In the genomic region with DNA sequence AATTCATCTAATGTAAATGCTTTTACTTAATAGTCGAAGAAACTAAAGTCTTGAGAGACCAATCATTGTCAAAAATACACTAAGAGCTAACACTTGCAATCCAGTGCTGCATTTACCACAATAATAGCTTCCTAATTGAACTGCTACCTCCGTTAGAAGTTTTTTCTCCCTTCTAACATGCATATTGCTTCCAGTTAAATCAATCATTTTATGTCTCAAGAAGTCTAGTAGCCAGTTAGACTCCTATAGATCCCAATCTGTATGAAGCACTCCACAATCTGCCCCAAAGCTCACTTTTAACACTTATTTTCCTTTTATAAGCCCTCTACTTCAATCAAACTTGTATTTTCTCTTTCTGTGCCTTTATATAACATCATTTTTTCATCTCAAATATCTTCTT, we compare ENCODE assay signal across 2 cellular contexts.
TF ChIP-seq lines count a peak whose summit lies in the region.

No MANE protein-coding gene starts in this region.

TF ChIP-seq in GM23338, 12 proteins besides CTCF, POLR2A, EP300 and RAD21:
- TF ChIP-seq, protein P1, sequence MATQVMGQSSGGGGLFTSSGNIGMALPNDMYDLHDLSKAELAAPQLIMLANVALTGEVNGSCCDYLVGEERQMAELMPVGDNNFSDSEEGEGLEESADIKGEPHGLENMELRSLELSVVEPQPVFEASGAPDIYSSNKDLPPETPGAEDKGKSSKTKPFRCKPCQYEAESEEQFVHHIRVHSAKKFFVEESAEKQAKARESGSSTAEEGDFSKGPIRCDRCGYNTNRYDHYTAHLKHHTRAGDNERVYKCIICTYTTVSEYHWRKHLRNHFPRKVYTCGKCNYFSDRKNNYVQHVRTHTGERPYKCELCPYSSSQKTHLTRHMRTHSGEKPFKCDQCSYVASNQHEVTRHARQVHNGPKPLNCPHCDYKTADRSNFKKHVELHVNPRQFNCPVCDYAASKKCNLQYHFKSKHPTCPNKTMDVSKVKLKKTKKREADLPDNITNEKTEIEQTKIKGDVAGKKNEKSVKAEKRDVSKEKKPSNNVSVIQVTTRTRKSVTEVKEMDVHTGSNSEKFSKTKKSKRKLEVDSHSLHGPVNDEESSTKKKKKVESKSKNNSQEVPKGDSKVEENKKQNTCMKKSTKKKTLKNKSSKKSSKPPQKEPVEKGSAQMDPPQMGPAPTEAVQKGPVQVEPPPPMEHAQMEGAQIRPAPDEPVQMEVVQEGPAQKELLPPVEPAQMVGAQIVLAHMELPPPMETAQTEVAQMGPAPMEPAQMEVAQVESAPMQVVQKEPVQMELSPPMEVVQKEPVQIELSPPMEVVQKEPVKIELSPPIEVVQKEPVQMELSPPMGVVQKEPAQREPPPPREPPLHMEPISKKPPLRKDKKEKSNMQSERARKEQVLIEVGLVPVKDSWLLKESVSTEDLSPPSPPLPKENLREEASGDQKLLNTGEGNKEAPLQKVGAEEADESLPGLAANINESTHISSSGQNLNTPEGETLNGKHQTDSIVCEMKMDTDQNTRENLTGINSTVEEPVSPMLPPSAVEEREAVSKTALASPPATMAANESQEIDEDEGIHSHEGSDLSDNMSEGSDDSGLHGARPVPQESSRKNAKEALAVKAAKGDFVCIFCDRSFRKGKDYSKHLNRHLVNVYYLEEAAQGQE (IDR thresholded peaks at IDR 0.05; ENCODE audit: unreplicated experiment) = no peak
- TF ChIP-seq POLR2AphosphoS5 (IDR thresholded peaks at IDR 0.05; ENCODE audit: low read depth) (peak; percentile 37; the same call in 1 of the 2 replicates), ZNF114 (CRISPR knock-in tag; IDR thresholded peaks at IDR 0.05) (no peak), ZNF462 (CRISPR knock-in tag; IDR thresholded peaks at IDR 0.05) (0 out of 2 replicates have a peak, but pooled peaks have one; percentile 22), NANOG (IDR thresholded peaks at IDR 0.05; ENCODE audit: borderline replicate concordance) (no peak), EZH2phosphoT487 (IDR thresholded peaks at IDR 0.05; ENCODE audit: unreplicated experiment) (no peak)

TF ChIP-seq in WTC11, 78 proteins besides CTCF, POLR2A, EP300 and RAD21 (continued from another document):
- TF ChIP-seq ZNF532 (CRISPR knock-in tag; IDR thresholded peaks at IDR 0.05; ENCODE audit: borderline replicate concordance) = 0 out of 2 replicates have a peak, but pooled peaks have one; percentile 90
- TF ChIP-seq ZNF219 (CRISPR knock-in tag; IDR thresholded peaks at IDR 0.05; ENCODE audit: borderline replicate concordance) = no peak
- TF ChIP-seq, protein P2, sequence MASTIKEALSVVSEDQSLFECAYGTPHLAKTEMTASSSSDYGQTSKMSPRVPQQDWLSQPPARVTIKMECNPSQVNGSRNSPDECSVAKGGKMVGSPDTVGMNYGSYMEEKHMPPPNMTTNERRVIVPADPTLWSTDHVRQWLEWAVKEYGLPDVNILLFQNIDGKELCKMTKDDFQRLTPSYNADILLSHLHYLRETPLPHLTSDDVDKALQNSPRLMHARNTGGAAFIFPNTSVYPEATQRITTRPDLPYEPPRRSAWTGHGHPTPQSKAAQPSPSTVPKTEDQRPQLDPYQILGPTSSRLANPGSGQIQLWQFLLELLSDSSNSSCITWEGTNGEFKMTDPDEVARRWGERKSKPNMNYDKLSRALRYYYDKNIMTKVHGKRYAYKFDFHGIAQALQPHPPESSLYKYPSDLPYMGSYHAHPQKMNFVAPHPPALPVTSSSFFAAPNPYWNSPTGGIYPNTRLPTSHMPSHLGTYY (CRISPR knock-in tag; IDR thresholded peaks at IDR 0.05) = peak; percentile 84; the same call in 1 of the 2 replicates
- TF ChIP-seq TP53 (CRISPR knock-in tag; IDR thresholded peaks at IDR 0.05) = no peak
- TF ChIP-seq, protein P3, sequence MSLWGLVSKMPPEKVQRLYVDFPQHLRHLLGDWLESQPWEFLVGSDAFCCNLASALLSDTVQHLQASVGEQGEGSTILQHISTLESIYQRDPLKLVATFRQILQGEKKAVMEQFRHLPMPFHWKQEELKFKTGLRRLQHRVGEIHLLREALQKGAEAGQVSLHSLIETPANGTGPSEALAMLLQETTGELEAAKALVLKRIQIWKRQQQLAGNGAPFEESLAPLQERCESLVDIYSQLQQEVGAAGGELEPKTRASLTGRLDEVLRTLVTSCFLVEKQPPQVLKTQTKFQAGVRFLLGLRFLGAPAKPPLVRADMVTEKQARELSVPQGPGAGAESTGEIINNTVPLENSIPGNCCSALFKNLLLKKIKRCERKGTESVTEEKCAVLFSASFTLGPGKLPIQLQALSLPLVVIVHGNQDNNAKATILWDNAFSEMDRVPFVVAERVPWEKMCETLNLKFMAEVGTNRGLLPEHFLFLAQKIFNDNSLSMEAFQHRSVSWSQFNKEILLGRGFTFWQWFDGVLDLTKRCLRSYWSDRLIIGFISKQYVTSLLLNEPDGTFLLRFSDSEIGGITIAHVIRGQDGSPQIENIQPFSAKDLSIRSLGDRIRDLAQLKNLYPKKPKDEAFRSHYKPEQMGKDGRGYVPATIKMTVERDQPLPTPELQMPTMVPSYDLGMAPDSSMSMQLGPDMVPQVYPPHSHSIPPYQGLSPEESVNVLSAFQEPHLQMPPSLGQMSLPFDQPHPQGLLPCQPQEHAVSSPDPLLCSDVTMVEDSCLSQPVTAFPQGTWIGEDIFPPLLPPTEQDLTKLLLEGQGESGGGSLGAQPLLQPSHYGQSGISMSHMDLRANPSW (CRISPR knock-in tag; conservative IDR thresholded peaks at IDR 0.05; ENCODE audit: low read depth) = no peak
- TF ChIP-seq, protein P4, sequence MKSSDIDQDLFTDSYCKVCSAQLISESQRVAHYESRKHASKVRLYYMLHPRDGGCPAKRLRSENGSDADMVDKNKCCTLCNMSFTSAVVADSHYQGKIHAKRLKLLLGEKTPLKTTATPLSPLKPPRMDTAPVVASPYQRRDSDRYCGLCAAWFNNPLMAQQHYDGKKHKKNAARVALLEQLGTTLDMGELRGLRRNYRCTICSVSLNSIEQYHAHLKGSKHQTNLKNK (CRISPR knock-in tag; IDR thresholded peaks at IDR 0.05) = peak; percentile 59; the same call in 1 of the 2 replicates
- TF ChIP-seq, protein P5, sequence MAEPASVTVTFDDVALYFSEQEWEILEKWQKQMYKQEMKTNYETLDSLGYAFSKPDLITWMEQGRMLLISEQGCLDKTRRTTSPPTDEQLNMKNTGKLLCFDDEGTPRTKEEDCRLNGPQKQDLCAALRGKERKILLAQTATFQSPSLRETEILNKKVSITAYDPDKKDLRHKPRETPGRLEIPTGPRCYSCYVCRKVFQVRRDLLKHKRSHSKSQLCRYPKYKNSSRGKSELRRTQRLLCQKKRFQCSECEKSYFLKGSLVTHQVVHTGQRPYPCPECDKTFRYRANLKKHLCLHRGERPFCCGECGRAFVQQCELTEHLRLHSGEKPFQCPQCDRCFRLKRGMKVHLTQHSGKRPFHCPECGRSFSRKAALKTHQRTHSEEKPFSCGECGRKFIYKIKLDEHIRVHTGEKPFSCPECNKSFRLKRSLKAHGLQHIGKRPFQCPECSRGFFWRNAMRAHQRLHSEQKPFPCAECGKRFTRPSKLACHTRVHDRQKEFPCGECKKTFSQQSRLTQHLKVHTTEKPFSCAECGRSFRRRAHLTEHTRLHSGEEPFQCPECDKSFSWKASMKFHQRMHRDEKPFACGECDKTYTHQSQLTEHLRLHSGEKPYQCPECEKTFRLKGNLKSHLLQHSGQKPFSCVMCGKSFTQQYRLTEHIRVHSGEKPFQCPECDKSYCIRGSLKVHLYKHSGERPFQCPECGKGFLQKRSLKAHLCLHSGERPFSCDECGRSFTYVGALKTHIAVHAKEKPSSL (CRISPR knock-in tag; conservative IDR thresholded peaks at IDR 0.05) = peak; percentile 95
- peak; percentile 86 for TF ChIP-seq ZNF671 (CRISPR knock-in tag; IDR thresholded peaks at IDR 0.05)
- TF ChIP-seq, protein P6, sequence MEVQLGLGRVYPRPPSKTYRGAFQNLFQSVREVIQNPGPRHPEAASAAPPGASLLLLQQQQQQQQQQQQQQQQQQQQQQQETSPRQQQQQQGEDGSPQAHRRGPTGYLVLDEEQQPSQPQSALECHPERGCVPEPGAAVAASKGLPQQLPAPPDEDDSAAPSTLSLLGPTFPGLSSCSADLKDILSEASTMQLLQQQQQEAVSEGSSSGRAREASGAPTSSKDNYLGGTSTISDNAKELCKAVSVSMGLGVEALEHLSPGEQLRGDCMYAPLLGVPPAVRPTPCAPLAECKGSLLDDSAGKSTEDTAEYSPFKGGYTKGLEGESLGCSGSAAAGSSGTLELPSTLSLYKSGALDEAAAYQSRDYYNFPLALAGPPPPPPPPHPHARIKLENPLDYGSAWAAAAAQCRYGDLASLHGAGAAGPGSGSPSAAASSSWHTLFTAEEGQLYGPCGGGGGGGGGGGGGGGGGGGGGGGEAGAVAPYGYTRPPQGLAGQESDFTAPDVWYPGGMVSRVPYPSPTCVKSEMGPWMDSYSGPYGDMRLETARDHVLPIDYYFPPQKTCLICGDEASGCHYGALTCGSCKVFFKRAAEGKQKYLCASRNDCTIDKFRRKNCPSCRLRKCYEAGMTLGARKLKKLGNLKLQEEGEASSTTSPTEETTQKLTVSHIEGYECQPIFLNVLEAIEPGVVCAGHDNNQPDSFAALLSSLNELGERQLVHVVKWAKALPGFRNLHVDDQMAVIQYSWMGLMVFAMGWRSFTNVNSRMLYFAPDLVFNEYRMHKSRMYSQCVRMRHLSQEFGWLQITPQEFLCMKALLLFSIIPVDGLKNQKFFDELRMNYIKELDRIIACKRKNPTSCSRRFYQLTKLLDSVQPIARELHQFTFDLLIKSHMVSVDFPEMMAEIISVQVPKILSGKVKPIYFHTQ (CRISPR knock-in tag; IDR thresholded peaks at IDR 0.05) = peak; percentile 93; the same call in 1 of the 2 replicates
- peak; percentile 78 for TF ChIP-seq PRRX2 (CRISPR knock-in tag; IDR thresholded peaks at IDR 0.05)
- TF ChIP-seq, protein P7, sequence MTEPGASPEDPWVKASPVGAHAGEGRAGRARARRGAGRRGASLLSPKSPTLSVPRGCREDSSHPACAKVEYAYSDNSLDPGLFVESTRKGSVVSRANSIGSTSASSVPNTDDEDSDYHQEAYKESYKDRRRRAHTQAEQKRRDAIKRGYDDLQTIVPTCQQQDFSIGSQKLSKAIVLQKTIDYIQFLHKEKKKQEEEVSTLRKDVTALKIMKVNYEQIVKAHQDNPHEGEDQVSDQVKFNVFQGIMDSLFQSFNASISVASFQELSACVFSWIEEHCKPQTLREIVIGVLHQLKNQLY (CRISPR knock-in tag; IDR thresholded peaks at IDR 0.05) = no peak
